Comparison of ENCODE assay signal across 1 cellular context in genomic region chr6:167420858-167421766, GRCh38.
TF ChIP-seq lines count a peak whose summit lies in the region.

No MANE protein-coding gene starts in this region.

TF ChIP-seq in HepG2, 621 proteins besides CTCF, POLR2A, EP300 and RAD21 (continued from another document and continues in another):
- TF ChIP-seq REL (CRISPR knock-in tag; conservative IDR thresholded peaks at IDR 0.05) (0 out of 2 replicates have a peak, but pooled peaks have one; percentile 44), ZNF780A (CRISPR knock-in tag; IDR thresholded peaks at IDR 0.05) (0 out of 2 replicates have a peak, but pooled peaks have one; percentile 21), ATF4 (CRISPR knock-in tag; IDR thresholded peaks at IDR 0.05) (no peak; a peak in 1 of 4 replicates), ZIK1 (CRISPR knock-in tag; IDR thresholded peaks at IDR 0.05; ENCODE audit: borderline replicate concordance, low read depth) (peak; percentile 73; the same call in 1 of the 2 replicates), ZNF441 (CRISPR knock-in tag; IDR thresholded peaks at IDR 0.05; ENCODE audit: borderline replicate concordance) (peak; percentile 81), TOPORS (CRISPR knock-in tag; IDR thresholded peaks at IDR 0.05) (peak; percentile 83; the same call in 1 of the 2 replicates), NBN (conservative IDR thresholded peaks at IDR 0.05) (no peak), STAG1 (CRISPR knock-in tag; IDR thresholded peaks at IDR 0.05) (peak; percentile 37), ZGPAT (CRISPR knock-in tag; IDR thresholded peaks at IDR 0.05) (peak; percentile 72), ZNF276 (CRISPR knock-in tag; IDR thresholded peaks at IDR 0.05; ENCODE audit: low read depth) (no peak), BCL6 (CRISPR knock-in tag; IDR thresholded peaks at IDR 0.05) (peak; percentile 61), ATRX (CRISPR knock-in tag; IDR thresholded peaks at IDR 0.05; ENCODE audit: borderline replicate concordance) (no peak), ZFP90 (CRISPR knock-in tag; IDR thresholded peaks at IDR 0.05; ENCODE audit: borderline replicate concordance) (peak; percentile 77; the same call in 1 of the 2 replicates), ZNF17 (CRISPR knock-in tag; IDR thresholded peaks at IDR 0.05) (no peak), ZNF264 (CRISPR knock-in tag; IDR thresholded peaks at IDR 0.05) (no peak; the same call in 1 of the 2 replicates), ZNF7 (CRISPR knock-in tag; IDR thresholded peaks at IDR 0.05) (no peak), ATF3 (CRISPR knock-in tag; IDR thresholded peaks at IDR 0.05) (no peak), TMF1 (CRISPR knock-in tag; IDR thresholded peaks at IDR 0.05; ENCODE audit: low read depth) (0 out of 2 replicates have a peak, but pooled peaks have one; percentile 60), JUND (CRISPR knock-in tag; IDR thresholded peaks at IDR 0.05) (peak; percentile 43), BATF2 (CRISPR knock-in tag; IDR thresholded peaks at IDR 0.05) (no peak), ZBTB3 (CRISPR knock-in tag; IDR thresholded peaks at IDR 0.05; ENCODE audit: borderline replicate concordance, low read depth) (no peak), SRSF1 (optimal IDR thresholded peaks at IDR 0.05; ENCODE audit: low read depth, low read length) (no peak), JUNB (CRISPR knock-in tag; IDR thresholded peaks at IDR 0.05; ENCODE audit: borderline replicate concordance) (no peak), ARNT2 (CRISPR knock-in tag; IDR thresholded peaks at IDR 0.05; ENCODE audit: low read depth) (peak; percentile 65; the same call in 1 of the 2 replicates), CREBL2 (CRISPR knock-in tag; IDR thresholded peaks at IDR 0.05; ENCODE audit: borderline replicate concordance) (no peak), ZNF232 (CRISPR knock-in tag; IDR thresholded peaks at IDR 0.05; ENCODE audit: borderline replicate concordance) (peak; percentile 77; the same call in 1 of the 2 replicates), POGK (CRISPR knock-in tag; conservative IDR thresholded peaks at IDR 0.05) (0 out of 2 replicates have a peak, but pooled peaks have one; percentile 48), SAP130 (CRISPR knock-in tag; IDR thresholded peaks at IDR 0.05; ENCODE audit: low read depth) (peak; percentile 63), ZNF180 (CRISPR knock-in tag; IDR thresholded peaks at IDR 0.05; ENCODE audit: borderline replicate concordance, low read depth) (no peak), U2AF1 (optimal IDR thresholded peaks at IDR 0.05; ENCODE audit: low read depth, low read length) (no peak), HOXD1 (CRISPR knock-in tag; IDR thresholded peaks at IDR 0.05) (no peak), ZNF44 (CRISPR knock-in tag; IDR thresholded peaks at IDR 0.05) (peak; percentile 75; the same call in 1 of the 2 replicates), ISL2 (CRISPR knock-in tag; IDR thresholded peaks at IDR 0.05) (peak; percentile 73; the same call in 1 of the 2 replicates), ZNF337 (CRISPR knock-in tag; IDR thresholded peaks at IDR 0.05; ENCODE audit: borderline replicate concordance, low read depth) (peak; percentile 46; the same call in 1 of the 2 replicates), ESRRA (CRISPR knock-in tag; IDR thresholded peaks at IDR 0.05; ENCODE audit: low read depth) (peak; percentile 84; the same call in 1 of the 2 replicates), ZNF564 (CRISPR knock-in tag; IDR thresholded peaks at IDR 0.05) (0 out of 2 replicates have a peak, but pooled peaks have one; percentile 63), KDM4B (CRISPR knock-in tag; IDR thresholded peaks at IDR 0.05) (no peak), ZBTB7A (CRISPR knock-in tag; IDR thresholded peaks at IDR 0.05) (peak; percentile 49; the same call in 1 of the 2 replicates), HMG20B (CRISPR knock-in tag; conservative IDR thresholded peaks at IDR 0.05) (no peak), CC2D1A (CRISPR knock-in tag; IDR thresholded peaks at IDR 0.05) (0 out of 2 replicates have a peak, but pooled peaks have one; percentile 28), CEBPZ (IDR thresholded peaks at IDR 0.05; ENCODE audit: low read length) (no peak), AGO1 (IDR thresholded peaks at IDR 0.05; ENCODE audit: low read depth, low read length, poor library complexity, severe bottlenecking) (peak; percentile 57), NFIB (CRISPR knock-in tag; IDR thresholded peaks at IDR 0.05; ENCODE audit: borderline replicate concordance) (no peak), NR2F6 (IDR thresholded peaks at IDR 0.05) (no peak), NR2F6 (CRISPR knock-in tag; IDR thresholded peaks at IDR 0.05) (peak; percentile 53; the same call in 1 of the 2 replicates), ZNF598 (CRISPR knock-in tag; IDR thresholded peaks at IDR 0.05; ENCODE audit: borderline replicate concordance) (peak; percentile 71; the same call in 1 of the 2 replicates), ZNF605 (CRISPR knock-in tag; IDR thresholded peaks at IDR 0.05) (peak; percentile 68; the same call in 1 of the 2 replicates), ZSCAN29 (CRISPR knock-in tag; conservative IDR thresholded peaks at IDR 0.05) (peak; percentile 74; the same call in 1 of the 2 replicates), ZNF503 (CRISPR knock-in tag; IDR thresholded peaks at IDR 0.05) (no peak), ZNF33A (CRISPR knock-in tag; IDR thresholded peaks at IDR 0.05; ENCODE audit: borderline replicate concordance) (no peak), SIX1 (CRISPR knock-in tag; IDR thresholded peaks at IDR 0.05; ENCODE audit: borderline replicate concordance) (no peak), NAIF1 (CRISPR knock-in tag; IDR thresholded peaks at IDR 0.05; ENCODE audit: borderline replicate concordance) (no peak), CAMTA2 (CRISPR knock-in tag; IDR thresholded peaks at IDR 0.05; ENCODE audit: borderline replicate concordance) (no peak), KMT2B (CRISPR knock-in tag; IDR thresholded peaks at IDR 0.05) (peak; percentile 54; the same call in 1 of the 2 replicates), SNAI1 (CRISPR knock-in tag; IDR thresholded peaks at IDR 0.05; ENCODE audit: borderline replicate concordance) (no peak; the same call in 1 of the 2 replicates), ZNF761 (CRISPR knock-in tag; conservative IDR thresholded peaks at IDR 0.05) (no peak), ZNF709 (CRISPR knock-in tag; IDR thresholded peaks at IDR 0.05) (no peak), ZNF101 (CRISPR knock-in tag; IDR thresholded peaks at IDR 0.05; ENCODE audit: borderline replicate concordance, low read depth) (no peak), NFE2 (CRISPR knock-in tag; IDR thresholded peaks at IDR 0.05) (no peak), ASH2L (IDR thresholded peaks at IDR 0.05; ENCODE audit: insufficient read length, low read depth, low read length) (no peak), NR2F1 (CRISPR knock-in tag; IDR thresholded peaks at IDR 0.05) (no peak), DPF2 (CRISPR knock-in tag; IDR thresholded peaks at IDR 0.05; ENCODE audit: borderline replicate concordance, low read depth) (peak; percentile 76), HNRNPH1 (optimal IDR thresholded peaks at IDR 0.05; ENCODE audit: low read depth, low read length) (no peak), JARID2 (CRISPR knock-in tag; IDR thresholded peaks at IDR 0.05; ENCODE audit: insufficient replicate concordance) (peak; percentile 60)
